ENCODE assay signal across 1 cellular context in genomic region chr13:64633948-64634347, GRCh38.
TF ChIP-seq lines count a peak whose summit lies in the region.

No MANE protein-coding gene starts in this region.

TF ChIP-seq in HEK293, 187 proteins besides CTCF, POLR2A, EP300 and RAD21 (continued from another document):
- no peak for TF ChIP-seq ZBTB17 (tag by site-specific recombination; IDR thresholded peaks at IDR 0.05)
TF ChIP-seq in HEK293: peak in this region for 2.
